8 cellular contexts compared by ENCODE assay signal in genomic region chr10:63267414-63268138, GRCh38.
A peak's percentile ranks its signal among the peaks of the same experiment; 100 is the strongest.
DNase-seq lines count a peak whose midpoint lies in the region; ATAC-seq, FAIRE-seq and TF ChIP-seq lines count a peak whose summit lies in the region.

No MANE protein-coding gene starts in this region.

- no peak overlapping the region for H2BK120ac ChIP-seq in H1 (replicated peaks; ENCODE audit: low read depth, low read length)

- H2BK15ac ChIP-seq in H1 (ENCODE audit: low read length), result no peak overlapping the region

- H3K9ac ChIP-seq in SK-N-SH (peak overlapping the region; percentile 91), H1 (replicated peaks in 1 of 4; ENCODE audit: extremely low read depth in 1 of 4, low read depth in 3 of 4, low read length in 3 of 4) (peak overlapping the region; percentile 75 to 95 (median 88))

- H2BK20ac ChIP-seq in H1 (ENCODE audit: low read length), result no peak overlapping the region

- H3K23ac ChIP-seq in H1 (ENCODE audit: insufficient read length), result no peak overlapping the region

- H2AFZ ChIP-seq in SK-N-SH (ENCODE audit: low read depth) (no peak overlapping the region), H1 (ENCODE audit: low read length) (no peak overlapping the region)

- FAIRE-seq in H1 (lab: Jason Lieb, UNC), result peak; percentile 48

- peak overlapping the region; percentile 55; the same call in 1 of the 2 replicates for H2BK5ac ChIP-seq in H1 (ENCODE audit: low read depth, low read length)

- H3K4me3 ChIP-seq in SK-N-SH (ENCODE audit: low read depth in 2 of 2, low read length in 1 of 2) (peak overlapping the region; percentile 71 to 79), H1 (ENCODE audit: extremely low read depth in 1 of 4, insufficient read depth in 2 of 4, low read depth in 3 of 4, low read length in 4 of 4) (peak overlapping the region; percentile 78 to 96 (median 82)), mesodermal cell (ENCODE audit: extremely low read depth, insufficient read depth, low read length, poor library complexity, severe bottlenecking) (peak overlapping the region; percentile 62), upper lobe of left lung (peak overlapping the region; percentile 12 to 55 (median 52))

- TF ChIP-seq EP300 in SK-N-SH (IDR thresholded peaks at IDR 0.05; ENCODE audit: borderline replicate concordance in 1 of 2, low read depth in 1 of 2, low read length in 1 of 2) (no peak), H1 (IDR thresholded peaks at IDR 0.05; ENCODE audit: borderline replicate concordance in 1 of 2, low read depth in 2 of 2, low read length in 2 of 2) (no peak), upper lobe of left lung (IDR thresholded peaks at IDR 0.05) (no peak)

- H3F3A ChIP-seq in SK-N-SH (replicated peaks; ENCODE audit: insufficient read depth), result peaks cover 50% of the 10 kb centered on the region

- H3K9me2 ChIP-seq in SK-N-SH, result no peaks in the 10 kb centered on the region

- under 1% methylated on average over 6 of the region's 6 CpGs for WGBS in SK-N-SH (ENCODE audit: low lambda C conversion rate)
- WGBS in H1 (ENCODE audit: extremely low coverage in 1 of 2, insufficient coverage in 1 of 2, insufficient read length in 1 of 2, insufficient replicate concordance in 2 of 2, low coverage in 1 of 2, low lambda C conversion rate in 2 of 2, missing lambda C conversion rate in 1 of 2), 2 experiments, result 1% methylated on average over 6 of the region's 6 CpGs; no CpG with 5 or more reads in 1 of the 2 experiments
- WGBS in mesodermal cell (ENCODE audit: insufficient coverage in 2 of 2), 2 experiments, result 0% methylated on average over 1 to 2 of the region's 6 CpGs
- 0 to 1% methylated on average over 6 of the region's 6 CpGs for WGBS in upper lobe of left lung, 2 donors

- H3K18ac ChIP-seq in H1 (ENCODE audit: extremely low read depth, low read length), result peak overlapping the region; percentile 48; the same call in 1 of the 2 replicates

- H4K5ac ChIP-seq in H1 (ENCODE audit: insufficient read length, low read depth, low read length), result peak overlapping the region; percentile 99

- POLR2A ChIA-PET in SK-N-SH (lab: Yijun Ruan, JAX) (interaction anchor here (1.1 to 2.3 kb wide), 2 partner anchors 9 to 363 kb away, joined by 5 to 10 read pairs; no protein-coding TSS in a partner anchor), H1 (lab: Charles Lee; ENCODE audit: partially characterized antibody) (interaction anchor here (0.5 to 4.9 kb wide), 14 partner anchors 8 to 362 kb away, joined by 3 to 44 read pairs (median 6); partner anchors contain the start of genes JMJD1C and REEP3)

- no peak overlapping the region for H3K14ac ChIP-seq in H1 (ENCODE audit: insufficient read length)

- TF ChIP-seq RAD21 in SK-N-SH (IDR thresholded peaks at IDR 0.05; ENCODE audit: low read length), result no peak
- TF ChIP-seq RAD21 in H1 (IDR thresholded peaks at IDR 0.05 in 1 of 2, conservative IDR thresholded peaks at IDR 0.05 in 1 of 2; ENCODE audit: low read depth in 2 of 2, low read length in 2 of 2), result no peak

- CTCF ChIA-PET in SK-N-SH (lab: Yijun Ruan, JAX) (interaction anchor here (0.9 to 2.0 kb wide), 4 partner anchors 11 to 453 kb away, joined by 3 to 7 read pairs (median 4); no protein-coding TSS in a partner anchor), H1 (lab: Charles Lee; ENCODE audit: partially characterized antibody) (no interaction called here)

- H2BK12ac ChIP-seq in H1 (ENCODE audit: low read depth, low read length), result no peak overlapping the region

- peaks cover 0 to 5% of the 10 kb centered on the region in 2 experiments; a peak in 2 of 4 replicates for H3K4me1 ChIP-seq in SK-N-SH (ENCODE audit: control insufficient read depth in 1 of 2, insufficient read depth in 2 of 2, low read depth in 1 of 2, low read length in 1 of 2)
- no peaks in the 10 kb centered on the region; a peak in 1 of 7 replicates for H3K4me1 ChIP-seq in H1 (replicated peaks in 1 of 4; ENCODE audit: control insufficient read depth in 3 of 4, insufficient read depth in 4 of 4, low read length in 3 of 4)
- H3K4me1 ChIP-seq in mesodermal cell (ENCODE audit: control insufficient read depth, insufficient read depth, low read length, poor library complexity, severe bottlenecking), result peaks cover 7% of the 10 kb centered on the region
- peaks cover 11 to 29% (median 22%) of the 10 kb centered on the region in 4 donors for H3K4me1 ChIP-seq in upper lobe of left lung

- DNase-seq in DMS53 treated with DMSO at 0.1 percent for 48 hours (lab: John Stamatoyannopoulos, UW; ENCODE audit: unreplicated experiment) (peak; percentile 45), SK-N-SH (no peak), H1 (ENCODE audit: low read depth in 1 of 2, low spot score in 2 of 2) (no peak), upper lobe of left lung (no peak)

- H3K9me3 ChIP-seq in SK-N-SH (no peaks in the 10 kb centered on the region), H1 (ENCODE audit: insufficient read depth in 2 of 2, low read depth in 1 of 2, low read length in 1 of 2) (no peaks in the 10 kb centered on the region), mesodermal cell (ENCODE audit: control insufficient read depth, low read length) (no peaks in the 10 kb centered on the region), upper lobe of left lung (no peaks in the 10 kb centered on the region)

- H4K20me1 ChIP-seq in SK-N-SH (ENCODE audit: insufficient read depth), result peaks cover 32% of the 10 kb centered on the region
- H4K20me1 ChIP-seq in H1 (replicated peaks in 1 of 2; ENCODE audit: control insufficient read depth in 1 of 2, insufficient read depth in 2 of 2, low read length in 2 of 2), result peaks cover 0 to 8% of the 10 kb centered on the region in 2 experiments

- ATAC-seq in HG02884 (IDR thresholded peaks at IDR 0.05; ENCODE audit: unreplicated experiment) (peak; percentile 23), upper lobe of left lung (ENCODE audit: low FRiP score in 2 of 2) (peak in 1 of 2 donors; percentile 58), GM21786 (IDR thresholded peaks at IDR 0.05; ENCODE audit: unreplicated experiment) (no peak), GM21360 (IDR thresholded peaks at IDR 0.05; ENCODE audit: unreplicated experiment) (no peak)

- peaks cover 93% of the 10 kb centered on the region for H3K79me2 ChIP-seq in SK-N-SH (ENCODE audit: insufficient read depth)
- H3K79me2 ChIP-seq in H1 (ENCODE audit: control insufficient read depth in 1 of 2, insufficient read depth in 2 of 2, low read length in 2 of 2), result peaks cover 6 to 94% of the 10 kb centered on the region in 2 experiments; a peak in 3 of 4 replicates

- no peak overlapping the region for H3K56ac ChIP-seq in H1 (replicated peaks; ENCODE audit: insufficient read length, low read depth, low read length)

- no peaks in the 10 kb centered on the region for H3K79me1 ChIP-seq in H1 (ENCODE audit: low read depth, low read length)

- H3K27ac ChIP-seq in SK-N-SH (ENCODE audit: low read depth in 2 of 2, low read length in 1 of 2), result peak overlapping the region; percentile 98 to 99
- peak overlapping the region; percentile 83 for H3K27ac ChIP-seq in H1 (ENCODE audit: low read depth, low read length)
- peak overlapping the region; percentile 100 for H3K27ac ChIP-seq in mesodermal cell (ENCODE audit: low read depth, low read length, severe bottlenecking)
- peak overlapping the region; percentile 88 to 95 (median 92) for H3K27ac ChIP-seq in upper lobe of left lung

- TF ChIP-seq CTCF in SK-N-SH (IDR thresholded peaks at IDR 0.05), result no peak
- TF ChIP-seq CTCF in H1 (IDR thresholded peaks at IDR 0.05; ENCODE audit: control extremely low read depth in 1 of 3, insufficient read depth in 1 of 3, low read depth in 1 of 3, low read length in 3 of 3), result no peak
- no peak for TF ChIP-seq CTCF in upper lobe of left lung (IDR thresholded peaks at IDR 0.05)

- H3K27me3 ChIP-seq in SK-N-SH (ENCODE audit: insufficient read depth) (no peaks in the 10 kb centered on the region), H1 (replicated peaks in 1 of 4; ENCODE audit: control insufficient read depth in 3 of 4, extremely low read depth in 1 of 4, insufficient read depth in 3 of 4, low read length in 3 of 4) (no peaks in the 10 kb centered on the region), upper lobe of left lung (no peaks in the 10 kb centered on the region)

- H2AK5ac ChIP-seq in H1 (ENCODE audit: low read depth, low read length), result no peak overlapping the region

- peak in 1 of 2 experiments; percentile 55; a peak in 1 of 3 replicates for TF ChIP-seq POLR2A in H1 (IDR thresholded peaks at IDR 0.05; ENCODE audit: control extremely low read depth in 1 of 2, low read depth in 2 of 2, low read length in 2 of 2)
- TF ChIP-seq POLR2A in upper lobe of left lung (IDR thresholded peaks at IDR 0.05), result no peak

- H3K36me3 ChIP-seq in SK-N-SH (replicated peaks in 1 of 2; ENCODE audit: control insufficient read depth in 1 of 2, insufficient read depth in 2 of 2, low read length in 1 of 2) (peaks cover under 1 to 9% of the 10 kb centered on the region in 2 experiments), H1 (ENCODE audit: control insufficient read depth in 2 of 4, insufficient read depth in 4 of 4, low read length in 3 of 4) (peaks cover 0 to 4% (median 0%) of the 10 kb centered on the region in 4 experiments; a peak in 1 of 8 replicates), mesodermal cell (ENCODE audit: control insufficient read depth, insufficient read depth, low read length) (peaks cover 7% of the 10 kb centered on the region), upper lobe of left lung (no peaks in the 10 kb centered on the region)

- no peak overlapping the region for H3K4ac ChIP-seq in H1 (replicated peaks; ENCODE audit: insufficient read length, low read depth, low read length)

- H3K4me2 ChIP-seq in SK-N-SH, result peak overlapping the region; percentile 75
- peak overlapping the region; percentile 51 to 71; a peak in 3 of 4 replicates for H3K4me2 ChIP-seq in H1 (ENCODE audit: insufficient read depth in 1 of 2, low read depth in 2 of 2, low read length in 2 of 2)

- no peak overlapping the region for H4K91ac ChIP-seq in H1 (replicated peaks; ENCODE audit: insufficient read length, low read length)

- no peak overlapping the region for H4K8ac ChIP-seq in H1 (ENCODE audit: extremely low read depth, insufficient read depth, low read length)

- no peaks in the 10 kb centered on the region for H3K23me2 ChIP-seq in H1 (ENCODE audit: low read depth, low read length)

TF ChIP-seq in SK-N-SH, 30 proteins besides CTCF, POLR2A, EP300 and RAD21 (continues in another document):
- TF ChIP-seq ELF1 (IDR thresholded peaks at IDR 0.05), result no peak
- TF ChIP-seq NFIC (IDR thresholded peaks at IDR 0.05; ENCODE audit: borderline replicate concordance), result no peak
- TF ChIP-seq NRF1 (IDR thresholded peaks at IDR 0.05; ENCODE audit: low read depth, low read length), result no peak
- TF ChIP-seq SMC3 (IDR thresholded peaks at IDR 0.05; ENCODE audit: low read depth, low read length), result no peak
- TF ChIP-seq YY1 (IDR thresholded peaks at IDR 0.05; ENCODE audit: low read depth), result 0 out of 2 replicates have a peak, but pooled peaks have one; percentile 17

TF ChIP-seq in H1, 55 proteins besides CTCF, POLR2A, EP300 and RAD21 (continues in another document):
- TF ChIP-seq BACH1 (IDR thresholded peaks at IDR 0.05; ENCODE audit: low read length), result no peak
